8 cellular contexts compared by ENCODE assay signal in genomic region chr14:77708749-77709148, GRCh38. TPM values are rescaled to one million over a fixed set of nuclear protein-coding genes. Genes with fewer than 3 reads are reported as not detected.
DNase-seq lines count a peak whose midpoint lies in the region; ATAC-seq and TF ChIP-seq lines count a peak whose summit lies in the region.

No MANE protein-coding gene starts in this region.

- TF ChIP-seq CTCF in A673 (conservative IDR thresholded peaks at IDR 0.05; ENCODE audit: low read depth, low read length), result no peak

- no peak for ATAC-seq in central memory CD8-positive, alpha-beta T cell (replicated peaks; ENCODE audit: extremely low read depth, poor library complexity, severe bottlenecking)
- ATAC-seq in GM18502 (IDR thresholded peaks at IDR 0.05; ENCODE audit: poor library complexity, unreplicated experiment) (no peak), HG02840 (IDR thresholded peaks at IDR 0.05; ENCODE audit: low FRiP score, unreplicated experiment) (no peak)

- intact Hi-C loops in A673 (cut with micrococcal nuclease; ENCODE audit: unreplicated experiment), result loop anchor here (2.0 kb wide), 1 partner anchor 250 kb away; the partner anchor contains the start of gene AHSA1

- no peaks in the 10 kb centered on the region for H3K9me3 ChIP-seq in A673 (ENCODE audit: low read depth, low read length, poor library complexity, severe bottlenecking)
- H3K9me3 ChIP-seq in HUES48 (ENCODE audit: control insufficient read depth, insufficient read depth, low read length), result no peaks in the 10 kb centered on the region

- H3K27me3 ChIP-seq in A673 (replicated peaks; ENCODE audit: insufficient read depth, low read depth, low read length, poor library complexity) (no peaks in the 10 kb centered on the region), HUES48 (ENCODE audit: control insufficient read depth, insufficient read depth, low read length) (no peaks in the 10 kb centered on the region)

- H3K4me1 ChIP-seq in A673 (ENCODE audit: insufficient read depth, low read length, poor library complexity, severe bottlenecking) (peaks cover 19% of the 10 kb centered on the region), HUES48 (ENCODE audit: control insufficient read depth, insufficient read depth, low read length) (peaks cover 15% of the 10 kb centered on the region; the same call in 1 of the 2 replicates)

- BruUV-seq in A673 (replicated peaks; lab: Mats Ljungman, UMichigan), result TSS peak; percentile 83

- peaks cover 48% of the 10 kb centered on the region for H3K36me3 Mint-ChIP-seq in central memory CD8-positive, alpha-beta T cell (ENCODE audit: insufficient read depth)

- peaks cover 34% of the 10 kb centered on the region for H3K4me1 Mint-ChIP-seq in central memory CD8-positive, alpha-beta T cell

- H3K4me3 Mint-ChIP-seq in central memory CD8-positive, alpha-beta T cell, result peak overlapping the region; percentile 87

- H3K4me3 ChIP-seq in A673 (ENCODE audit: low read depth, low read length, poor library complexity, severe bottlenecking) (peak overlapping the region; percentile 77), HUES48 (ENCODE audit: low read depth, low read length) (peak overlapping the region; percentile 99)

- H3K27ac Mint-ChIP-seq in central memory CD8-positive, alpha-beta T cell (ENCODE audit: low read depth), result peak overlapping the region; percentile 94

- peak overlapping the region; percentile 97 for H3K9ac ChIP-seq in HUES48 (ENCODE audit: low read depth, low read length)

- POLR2A ChIA-PET in A673 (lab: Charles Lee; ENCODE audit: low non-redundant PET), result no interaction called here

- H3K27ac ChIP-seq in A673 (ENCODE audit: low read depth, low read length, poor library complexity, severe bottlenecking) (peak overlapping the region; percentile 31), HUES48 (ENCODE audit: low read depth, low read length) (no peak overlapping the region)

- no peak for DNase-seq in A673 (ENCODE audit: low spot score)
- no peak for DNase-seq in central memory CD8-positive, alpha-beta T cell (ENCODE audit: low spot score in 2 of 2)
- peak; percentile 9 for DNase-seq in myocyte (ENCODE audit: low read depth)
- DNase-seq in NCI-H1417 (lab: John Stamatoyannopoulos, UW), result no peak
- no peak for DNase-seq in UCSD-AML1 (lab: John Stamatoyannopoulos, UW; ENCODE audit: unreplicated experiment)

- H3K9me3 Mint-ChIP-seq in central memory CD8-positive, alpha-beta T cell, result no peaks in the 10 kb centered on the region

- H3K27me3 Mint-ChIP-seq in central memory CD8-positive, alpha-beta T cell, result no peaks in the 10 kb centered on the region

- CTCF ChIA-PET in A673 (lab: Charles Lee), result no interaction called here

- H3K36me3 ChIP-seq in A673 (ENCODE audit: insufficient read depth, low read length, poor library complexity, severe bottlenecking) (peaks cover 43% of the 10 kb centered on the region), HUES48 (ENCODE audit: control insufficient read depth, insufficient read depth, low read length) (peaks cover 56% of the 10 kb centered on the region)

RNA-seq across cellular contexts. Expression of gene SLIRP, which starts 0.8 kb away (rescaled TPM):
- total RNA-seq in A673 (2021), result 275 and 318 TPM in 2 replicates
- total RNA-seq in myocyte, result 178 and 295 TPM in 2 replicates
- polyA plus RNA-seq in myocyte (2012), result 194 TPM

RNA-seq across cellular contexts. Expression of gene ALKBH1, which starts 0.9 kb away (rescaled TPM):
- 19.4 and 22.3 TPM in 2 replicates for total RNA-seq in A673 (2021)
- total RNA-seq in myocyte, result 8.5 and 9.6 TPM in 2 replicates
- polyA plus RNA-seq in myocyte (2012), result 7.3 TPM

RNA-seq across cellular contexts. Expression of gene SNW1, which starts 52.2 kb away (rescaled TPM):
- 143 and 154 TPM in 2 replicates for total RNA-seq in A673 (2021)
- 48.4 and 61.5 TPM in 2 replicates for total RNA-seq in myocyte
- 32.3 TPM for polyA plus RNA-seq in myocyte (2012)
